Comparison of ENCODE assay signal across 11 cellular contexts in the genomic region with DNA sequence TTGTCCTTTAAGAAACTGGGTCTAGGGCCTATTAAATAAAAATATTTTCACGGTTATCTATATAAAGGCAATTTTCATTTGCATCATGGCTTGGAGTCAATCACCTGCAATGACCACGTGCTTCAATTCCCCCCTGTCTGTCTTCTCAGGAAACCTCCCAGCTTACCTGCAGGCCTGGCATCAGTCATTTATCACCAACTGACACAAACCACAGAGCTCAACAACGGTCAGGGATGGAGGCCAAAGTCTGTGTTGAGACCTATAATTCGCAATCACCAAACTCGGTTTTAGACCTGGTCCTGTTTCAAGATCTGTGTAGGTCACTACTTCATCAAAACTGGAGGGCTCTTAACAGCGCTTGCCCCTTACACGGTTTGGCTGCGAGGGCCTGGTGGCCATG. TPM values are rescaled to one million over a fixed set of nuclear protein-coding genes. Genes with fewer than 3 reads are reported as not detected.
DNase-seq lines count a peak whose midpoint lies in the region; ATAC-seq and TF ChIP-seq lines count a peak whose summit lies in the region.
"Had no signal": no experiment of that assay in that cellular context is flagged by ENCODE, and none has a peak within 500 bp of the region (broad histone marks: within the 10 kb centered on the region; RNA-seq: fewer than 3 reads in every experiment).

No MANE protein-coding gene starts in this region.

- TF ChIP-seq POLR2A in HCT116 (IDR thresholded peaks at IDR 0.05; ENCODE audit: borderline replicate concordance, extremely low read depth, insufficient read depth, insufficient read length), result no peak

- H3K4me2 ChIP-seq in HCT116 (ENCODE audit: low read length) (peak overlapping the region; percentile 87; the same call in 1 of the 2 replicates), mesenchymal stem cell (ENCODE audit: low read length, poor library complexity, severe bottlenecking) (no peak overlapping the region)

- H4K8ac ChIP-seq in mesenchymal stem cell (ENCODE audit: low read length), result no peak overlapping the region

- POLR2A ChIA-PET in CD8-positive, alpha-beta memory T cell (lab: Charles Lee), result no interaction called here
- POLR2A ChIA-PET in HCT116 (lab: Charles Lee), result no interaction called here
- POLR2A ChIA-PET in activated CD8-positive, alpha-beta T cell treated with anti-CD3 and anti-CD28 coated beads for 36 hours (lab: Charles Lee), result no interaction called here
- POLR2A ChIA-PET in naive thymus-derived CD8-positive, alpha-beta T cell (lab: Charles Lee), result no interaction called here

- no peak overlapping the region for H3K9ac ChIP-seq in HCT116 (ENCODE audit: low read length)
- no peak overlapping the region for H3K9ac ChIP-seq in mesenchymal stem cell (ENCODE audit: low read length)

- no peak overlapping the region for H2AK5ac ChIP-seq in mesenchymal stem cell (ENCODE audit: low read length, severe bottlenecking)

- RAD21 ChIA-PET in HCT116 (lab: Charles Lee; ENCODE audit: low non-redundant PET in 1 of 2, low total read pairs in 2 of 2, uncharacterized antibody in 2 of 2, unreplicated experiment in 2 of 2), result no interaction called here

- no peak overlapping the region for H3K4me3 ChIP-seq in CD8-positive, alpha-beta memory T cell (ENCODE audit: low read length)
- H3K4me3 ChIP-seq in HCT116 (replicated peaks in 1 of 2; ENCODE audit: low read depth in 1 of 2, low read length in 2 of 2) (no peak overlapping the region), mesenchymal stem cell (ENCODE audit: insufficient read depth in 1 of 2, low read depth in 1 of 2, low read length in 2 of 2) (peak overlapping the region in 1 of 2 experiments; percentile 86)
- H3K4me3 ChIP-seq: ovary had no signal

- H3K23ac ChIP-seq in mesenchymal stem cell (ENCODE audit: low read length in 2 of 2), result no peak overlapping the region

- no peaks in the 10 kb centered on the region for H3K36me3 ChIP-seq in CD8-positive, alpha-beta memory T cell (ENCODE audit: insufficient read depth, low read length)
- H3K36me3 ChIP-seq in HCT116 (ENCODE audit: control insufficient read depth in 1 of 2, insufficient read depth in 2 of 2, low read length in 2 of 2) (no peaks in the 10 kb centered on the region), mesenchymal stem cell (ENCODE audit: control insufficient read depth in 1 of 2, insufficient read depth in 2 of 2, low read depth in 1 of 2, low read length in 2 of 2) (no peaks in the 10 kb centered on the region)
- H3K36me3 ChIP-seq: ovary had no signal

- peak overlapping the region in 1 of 8 donors; percentile 8 for H3K27ac Mint-ChIP-seq in CD8-positive, alpha-beta memory T cell
- no peak overlapping the region for H3K27ac Mint-ChIP-seq in activated CD8-positive, alpha-beta T cell treated with anti-CD3 and anti-CD28 coated beads for 36 hours
- H3K27ac Mint-ChIP-seq in naive thymus-derived CD8-positive, alpha-beta T cell, result peak overlapping the region in 1 of 10 donors; percentile 22
- H3K27ac Mint-ChIP-seq: T-helper 17 cell had no signal

- no peak overlapping the region for H3K18ac ChIP-seq in mesenchymal stem cell (ENCODE audit: low read depth in 1 of 2, low read length in 2 of 2)

- no peak for TF ChIP-seq CTCF in HCT116 (IDR thresholded peaks at IDR 0.05 in 2 of 3, conservative IDR thresholded peaks at IDR 0.05 in 1 of 3; ENCODE audit: borderline replicate concordance in 1 of 3, insufficient read depth in 1 of 3, low read depth in 2 of 3, low read length in 2 of 3)
- TF ChIP-seq CTCF in activated CD8-positive, alpha-beta T cell treated with anti-CD3 and anti-CD28 coated beads for 36 hours (IDR thresholded peaks at IDR 0.05), result no peak

- no peaks in the 10 kb centered on the region for H3K79me1 ChIP-seq in mesenchymal stem cell (replicated peaks; ENCODE audit: low read length, poor library complexity, severe bottlenecking)

- H3K79me2 ChIP-seq in HCT116 (ENCODE audit: insufficient read depth, low read length), result peaks cover 18% of the 10 kb centered on the region

- H3K9me2 ChIP-seq in HCT116 (ENCODE audit: insufficient read depth), result no peaks in the 10 kb centered on the region

- peaks cover 11 to 23% (median 11%) of the 10 kb centered on the region in 3 donors for H3K4me1 Mint-ChIP-seq in CD8-positive, alpha-beta memory T cell
- H3K4me1 Mint-ChIP-seq in activated CD8-positive, alpha-beta T cell treated with anti-CD3 and anti-CD28 coated beads for 36 hours (ENCODE audit: low read depth), result peaks cover 19% of the 10 kb centered on the region
- H3K4me1 Mint-ChIP-seq in naive thymus-derived CD8-positive, alpha-beta T cell, result peaks cover 4 to 34% (median 9%) of the 10 kb centered on the region in 4 donors

- no TSS peak for BruUV-seq in HCT116 (replicated peaks; lab: Mats Ljungman, UMichigan)

- ATAC-seq in HCT116, result no peak
- ATAC-seq in activated CD8-positive, alpha-beta T cell treated with anti-CD3 and anti-CD28 coated beads for 36 hours, result no peak
- ATAC-seq in naive thymus-derived CD8-positive, alpha-beta T cell, result no peak
- ATAC-seq: T-helper 17 cell had no signal

- no peak overlapping the region for H2AFZ ChIP-seq in HCT116 (ENCODE audit: low read depth, low read length, poor library complexity, severe bottlenecking)
- no peak overlapping the region for H2AFZ ChIP-seq in mesenchymal stem cell (ENCODE audit: low read depth, low read length)

- no peak overlapping the region for H4K91ac ChIP-seq in mesenchymal stem cell (ENCODE audit: low read length)

- H3K36me3 Mint-ChIP-seq in CD8-positive, alpha-beta memory T cell, result peaks cover 0 to 3% (median 0%) of the 10 kb centered on the region in 3 donors
- peaks cover 9% of the 10 kb centered on the region for H3K36me3 Mint-ChIP-seq in activated CD8-positive, alpha-beta T cell treated with anti-CD3 and anti-CD28 coated beads for 36 hours (ENCODE audit: low read depth)
- H3K36me3 Mint-ChIP-seq in naive thymus-derived CD8-positive, alpha-beta T cell, result no peaks in the 10 kb centered on the region

- H3K27me3 ChIP-seq in CD8-positive, alpha-beta memory T cell (ENCODE audit: insufficient read depth, low read length, poor library complexity, severe bottlenecking), result no peaks in the 10 kb centered on the region
- H3K27me3 ChIP-seq in HCT116 (ENCODE audit: insufficient read depth, low read length) (no peaks in the 10 kb centered on the region), mesenchymal stem cell (ENCODE audit: control insufficient read depth in 1 of 2, insufficient read depth in 1 of 2, low read length in 2 of 2) (no peaks in the 10 kb centered on the region)
- H3K27me3 ChIP-seq: ovary had no signal

- peak overlapping the region in 4 of 7 donors; percentile 37 to 91 (median 81) for H3K4me3 Mint-ChIP-seq in CD8-positive, alpha-beta memory T cell
- H3K4me3 Mint-ChIP-seq in activated CD8-positive, alpha-beta T cell treated with anti-CD3 and anti-CD28 coated beads for 36 hours, result peak overlapping the region; percentile 96
- peak overlapping the region in 7 of 10 donors; percentile 57 to 93 (median 86) for H3K4me3 Mint-ChIP-seq in naive thymus-derived CD8-positive, alpha-beta T cell

- H3K14ac ChIP-seq in mesenchymal stem cell (ENCODE audit: low read length in 2 of 2), result no peak overlapping the region

- CTCF ChIA-PET in CD8-positive, alpha-beta memory T cell (lab: Charles Lee), result no interaction called here
- CTCF ChIA-PET in HCT116 (lab: Charles Lee), result no interaction called here
- CTCF ChIA-PET in activated CD8-positive, alpha-beta T cell treated with anti-CD3 and anti-CD28 coated beads for 36 hours (lab: Charles Lee), result interaction anchor here (1.3 kb wide), 1 partner anchor 40 kb away, joined by 3 read pairs; no protein-coding TSS in a partner anchor

- H3K9me3 Mint-ChIP-seq in CD8-positive, alpha-beta memory T cell, result peaks cover 0 to 3% (median 0%) of the 10 kb centered on the region in 5 donors
- no peaks in the 10 kb centered on the region for H3K9me3 Mint-ChIP-seq in activated CD8-positive, alpha-beta T cell treated with anti-CD3 and anti-CD28 coated beads for 36 hours
- peaks cover 0 to 7% (median 0%) of the 10 kb centered on the region in 9 donors for H3K9me3 Mint-ChIP-seq in naive thymus-derived CD8-positive, alpha-beta T cell

- H2BK120ac ChIP-seq in mesenchymal stem cell (ENCODE audit: low read depth, low read length), result no peak overlapping the region

- H3K4ac ChIP-seq in mesenchymal stem cell (ENCODE audit: low read depth in 1 of 2, low read length in 2 of 2), result no peak overlapping the region

- no peak overlapping the region for H2BK5ac ChIP-seq in mesenchymal stem cell (ENCODE audit: low read depth, low read length, poor library complexity, severe bottlenecking)

- 81% methylated on average over 7 of the region's 8 CpGs for WGBS in mesenchymal stem cell

- H3K27ac ChIP-seq in CD8-positive, alpha-beta memory T cell (ENCODE audit: low read depth, low read length), result no peak overlapping the region
- H3K27ac ChIP-seq in HCT116 (ENCODE audit: low read depth, low read length) (no peak overlapping the region), mesenchymal stem cell (ENCODE audit: low read length, poor library complexity, severe bottlenecking) (no peak overlapping the region)
- H3K27ac ChIP-seq: ovary had no signal

- intact Hi-C loops in HCT116 (cut with micrococcal nuclease), result loop anchor here (10.0 kb wide), 1 partner anchor 338 kb away; no protein-coding TSS in a partner anchor
- intact Hi-C loops in activated CD8-positive, alpha-beta T cell treated with anti-CD3 and anti-CD28 coated beads for 36 hours (cut with micrococcal nuclease), result no loop called here

- DNase-seq in CD8-positive, alpha-beta memory T cell, result no peak
- DNase-seq in HCT116 (ENCODE audit: low read depth, low spot score) (no peak), mesenchymal stem cell (no peak), putamen (ENCODE audit: low spot score) (no peak)
- DNase-seq in activated CD8-positive, alpha-beta T cell treated with anti-CD3 and anti-CD28 coated beads for 36 hours, result no peak
- DNase-seq in naive thymus-derived CD8-positive, alpha-beta T cell, result no peak
- DNase-seq in stimulated activated naive CD4-positive, alpha-beta T cell (lab: John Stamatoyannopoulos, UW), result no peak
- DNase-seq: activated effector memory CD4-positive, alpha-beta T cell treated with Interleukin-2 at 50 U/mL for 16 hours; NCI-H345; ovary; T-helper 17 cell had no signal

- no peak for TF ChIP-seq RAD21 in HCT116 (IDR thresholded peaks at IDR 0.05; ENCODE audit: low read depth)

- H2BK15ac ChIP-seq in mesenchymal stem cell (ENCODE audit: low read depth, poor library complexity, severe bottlenecking), result no peak overlapping the region

- no peaks in the 10 kb centered on the region for H4K20me1 ChIP-seq in HCT116 (ENCODE audit: insufficient read depth)

- H2BK12ac ChIP-seq in mesenchymal stem cell (ENCODE audit: low read length in 2 of 2), result no peak overlapping the region

- H3K27me3 Mint-ChIP-seq in CD8-positive, alpha-beta memory T cell, result peaks cover 3 to 12% of the 10 kb centered on the region in 2 donors
- H3K27me3 Mint-ChIP-seq in activated CD8-positive, alpha-beta T cell treated with anti-CD3 and anti-CD28 coated beads for 36 hours, result peaks cover 3% of the 10 kb centered on the region
- H3K27me3 Mint-ChIP-seq in naive thymus-derived CD8-positive, alpha-beta T cell, result peaks cover 0 to 2% (median 0%) of the 10 kb centered on the region in 5 donors
- H3K27me3 Mint-ChIP-seq: T-helper 17 cell had no signal

- peaks cover 4% of the 10 kb centered on the region for H3K4me1 ChIP-seq in CD8-positive, alpha-beta memory T cell (ENCODE audit: insufficient read depth, low read length)
- H3K4me1 ChIP-seq in HCT116 (ENCODE audit: control insufficient read depth in 1 of 2, insufficient read depth in 2 of 2, low read length in 2 of 2) (peaks cover 11 to 20% of the 10 kb centered on the region in 2 experiments), mesenchymal stem cell (ENCODE audit: control insufficient read depth, insufficient read depth, low read depth, low read length) (peaks cover 3% of the 10 kb centered on the region)

- no peaks in the 10 kb centered on the region for H3K9me3 ChIP-seq in CD8-positive, alpha-beta memory T cell (ENCODE audit: low read length)
- no peaks in the 10 kb centered on the region for H3K9me3 ChIP-seq in HCT116 (ENCODE audit: control insufficient read depth in 1 of 2, insufficient read depth in 1 of 2, low read depth in 1 of 2, low read length in 2 of 2)
- H3K9me3 ChIP-seq in mesenchymal stem cell (ENCODE audit: control insufficient read depth, low read length), result peaks cover 5% of the 10 kb centered on the region
- H3K9me3 ChIP-seq: ovary had no signal

RNA-seq across cellular contexts. Expression of gene SLC9A7, which starts 1.9 kb away (rescaled TPM):
- 10 to 100 TPM; 25.7 to 26.7 TPM for total RNA-seq in CD8-positive, alpha-beta memory T cell
- 0.63 TPM for polyA plus RNA-seq in CD8-positive, alpha-beta memory T cell
- total RNA-seq in HCT116 (2021; ENCODE audit: unreplicated experiment), result 18.6 TPM
- polyA plus RNA-seq in HCT116 (2012), result 12.9 and 14.4 TPM in 2 replicates
- total RNA-seq in activated CD8-positive, alpha-beta T cell treated with anti-CD3 and anti-CD28 coated beads for 36 hours, result 10 to 100 TPM; 16.9 to 17.0 TPM
- total RNA-seq in naive thymus-derived CD8-positive, alpha-beta T cell, result 1 to 10 TPM; 2.8 to 3.6 TPM
- 1 to 10 TPM in 1 of 3 donors, under 1 TPM in 2; 0.33 to 1.3 (median 0.40) TPM for polyA plus RNA-seq in naive thymus-derived CD8-positive, alpha-beta T cell
- polyA plus RNA-seq in mesenchymal stem cell (2013, experiment 1 of 2), result 1.7 TPM
- 1.7 TPM for polyA plus RNA-seq in mesenchymal stem cell (2013, experiment 2 of 2)
